25 cellular contexts compared by ENCODE assay signal in the genomic region with DNA sequence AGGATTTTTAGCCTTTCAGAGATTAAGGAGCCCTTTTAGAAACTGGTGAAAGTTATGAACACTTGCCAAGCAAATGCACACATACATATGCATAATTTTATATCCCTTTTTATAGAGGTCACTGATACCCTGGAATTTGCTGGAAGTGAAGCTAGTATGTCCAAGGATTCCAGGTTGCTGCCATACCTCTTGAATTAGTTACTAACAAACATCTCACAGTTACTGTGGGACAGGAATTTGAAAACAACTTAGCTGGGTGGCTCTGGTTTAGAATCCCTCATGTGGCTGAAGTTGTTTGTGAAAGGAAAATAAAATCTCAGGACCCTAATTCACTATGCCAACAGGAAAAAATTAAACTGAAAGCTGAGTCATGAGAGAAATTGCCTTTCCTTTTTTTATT.
DNase-seq lines count a peak whose midpoint lies in the region; ATAC-seq, FAIRE-seq and TF ChIP-seq lines count a peak whose summit lies in the region.
"Had no signal": no experiment of that assay in that cellular context is flagged by ENCODE, and none has a peak within 500 bp of the region (broad histone marks: within the 10 kb centered on the region; RNA-seq: fewer than 3 reads in every experiment).

No MANE protein-coding gene starts in this region.

- peak; percentile 11 for FAIRE-seq in K562 (lab: Jason Lieb, UNC)
- FAIRE-seq: HepG2 had no signal

- H3K4me3 ChIP-seq in HFF-Myc (replicated peaks; ENCODE audit: low read depth, low read length) (no peak overlapping the region), K562 (no peak overlapping the region), fibroblast of villous mesenchyme (ENCODE audit: low read depth, low read length) (no peak overlapping the region), smooth muscle cell (no peak overlapping the region)
- H3K4me3 ChIP-seq: ovary, right atrium auricular region, spleen, transverse colon had no signal

- TF ChIP-seq CTCF in HFF-Myc (IDR thresholded peaks at IDR 0.05; ENCODE audit: low read depth, low read length, missing control alignments), result no peak
- no peak for TF ChIP-seq CTCF in K562 (IDR thresholded peaks at IDR 0.05 in 2 of 3, conservative IDR thresholded peaks at IDR 0.05 in 1 of 3; ENCODE audit: insufficient read depth in 2 of 3, low read depth in 1 of 3, low read length in 3 of 3)
- no peak for TF ChIP-seq CTCF in fibroblast of villous mesenchyme (IDR thresholded peaks at IDR 0.05; ENCODE audit: insufficient read depth, low read depth, low read length)
- no peak for TF ChIP-seq CTCF in smooth muscle cell (IDR thresholded peaks at IDR 0.05; ENCODE audit: borderline replicate concordance, insufficient read depth, poor library complexity, severe bottlenecking)

- POLR2A ChIA-PET in K562 (lab: Yijun Ruan, JAX), result interaction anchor here (0.8 to 1.4 kb wide), 4 partner anchors 9 to 69 kb away, joined by 3 to 7 read pairs (median 4); no protein-coding TSS in a partner anchor

- no peaks in the 10 kb centered on the region for H3F3A ChIP-seq in smooth muscle cell (ENCODE audit: low read depth)

- TF ChIP-seq RAD21 in K562 (CRISPR knock-in tag; conservative IDR thresholded peaks at IDR 0.05 in 1 of 2, IDR thresholded peaks at IDR 0.05 in 1 of 2), result no peak

- BruUV-seq in K562 (replicated peaks; lab: Mats Ljungman, UMichigan), result no TSS peak

- intact Hi-C loops in K562 (cut with micrococcal nuclease), result no loop called here

- no peaks in the 10 kb centered on the region for H3K9me3 ChIP-seq in K562 (replicated peaks; ENCODE audit: control insufficient read depth, insufficient read depth, low read depth, low read length)
- H3K9me3 ChIP-seq in smooth muscle cell (replicated peaks; ENCODE audit: low read depth), result no peaks in the 10 kb centered on the region
- H3K9me3 ChIP-seq: Caco-2, ovary, right atrium auricular region, spleen, transverse colon had no signal

- in situ Hi-C loops in K562 (cut with MboI), result no loop called here

- H4K20me1 ChIP-seq in K562 (replicated peaks; ENCODE audit: control insufficient read depth, insufficient read depth, low read length), result no peaks in the 10 kb centered on the region
- H4K20me1 ChIP-seq in smooth muscle cell (ENCODE audit: low read depth), result no peaks in the 10 kb centered on the region

- TF ChIP-seq EP300 in K562 (IDR thresholded peaks at IDR 0.05; ENCODE audit: low read length), result no peak

- ATAC-seq in K562, result no peak; the same call in 2 of the 3 replicates
- ATAC-seq: HepG2; naive thymus-derived CD4-positive, alpha-beta T cell had no signal

- H3K9me1 ChIP-seq in K562 (ENCODE audit: control insufficient read depth, insufficient read depth, low read length), result no peaks in the 10 kb centered on the region

- no peak for TF ChIP-seq POLR2A in K562 (conservative IDR thresholded peaks at IDR 0.05)

- H3K79me2 ChIP-seq in K562 (ENCODE audit: control insufficient read depth, insufficient read depth, low read length) (no peaks in the 10 kb centered on the region), smooth muscle cell (ENCODE audit: low read depth) (no peaks in the 10 kb centered on the region)

- H3K4me2 ChIP-seq in K562 (ENCODE audit: insufficient read depth, low read length) (no peak overlapping the region), smooth muscle cell (no peak overlapping the region)

- DNase-seq in HFF-Myc (ENCODE audit: extremely low read depth, low read depth) (peak; percentile 32), K562 (ENCODE audit: extremely low read depth in 1 of 4, low spot score in 3 of 4) (no peak), fibroblast of villous mesenchyme (ENCODE audit: low read depth) (peak; percentile 49), smooth muscle cell (lab: John Stamatoyannopoulos, UW; ENCODE audit: unreplicated experiment) (no peak), EL (no peak), NCI-H187 treated with DMSO at 0.1 percent for 48 hours (lab: John Stamatoyannopoulos, UW) (no peak)
- DNase-seq in activated effector memory CD4-positive, alpha-beta T cell treated with anti-CD3 and anti-CD28 coated beads, Interleukin-2, amount 50 U/mL, for 16 hours, result no peak
- DNase-seq: activated B cell treated with CpG ODN at 0.5 μM for 24 hours; anterior cingulate cortex; Caco-2; cortex of kidney; DMS79 treated with DMSO at 0.1 percent for 48 hours; Kasumi-1; midbrain; naive thymus-derived CD4-positive, alpha-beta T cell; NCI-H1694 treated with DMSO at 0.1 percent for 48 hours; NCI-H524; NK-92 treated with Interleukin-12 subunit alpha and Interleukin-12 subunit beta, amount 100 ng/mL, for 24 hours; ovary; SHP77 treated with DMSO at 0.1 percent for 48 hours; spleen; transverse colon had no signal

- H3K27me3 ChIP-seq in K562 (ENCODE audit: control insufficient read depth in 2 of 2, insufficient read depth in 2 of 2, low read length in 2 of 2), result no peaks in the 10 kb centered on the region
- H3K27me3 ChIP-seq in smooth muscle cell (ENCODE audit: low read depth), result no peaks in the 10 kb centered on the region
- H3K27me3 ChIP-seq: ovary, right atrium auricular region, spleen, transverse colon had no signal

- H3K9ac ChIP-seq in K562 (ENCODE audit: insufficient read depth in 1 of 2, low read depth in 2 of 2, low read length in 2 of 2) (no peak overlapping the region), smooth muscle cell (ENCODE audit: low read depth) (no peak overlapping the region)

- no peak overlapping the region for H2AFZ ChIP-seq in K562 (ENCODE audit: low read depth, low read length)
- no peak overlapping the region for H2AFZ ChIP-seq in smooth muscle cell (ENCODE audit: low read depth)

- CTCF ChIA-PET in K562 (lab: Yijun Ruan, JAX; ENCODE audit: low intra/inter-chr PET ratio), result no interaction called here

- H3K36me3 ChIP-seq in K562 (ENCODE audit: control insufficient read depth, insufficient read depth, low read length), result no peaks in the 10 kb centered on the region
- no peaks in the 10 kb centered on the region for H3K36me3 ChIP-seq in smooth muscle cell (ENCODE audit: low read depth)
- H3K36me3 ChIP-seq: ovary, right atrium auricular region, spleen, transverse colon had no signal

- H3K27ac ChIP-seq in K562 (ENCODE audit: extremely low read depth, low read depth, low read length), result peak overlapping the region; percentile 15; the same call in 1 of the 3 replicates
- H3K27ac ChIP-seq in smooth muscle cell (ENCODE audit: low read depth), result peak overlapping the region; percentile 58
- H3K27ac ChIP-seq: C4-2B, ovary, right atrium auricular region, spleen, transverse colon had no signal

- H3K4me1 ChIP-seq in K562 (replicated peaks in 1 of 2; ENCODE audit: control insufficient read depth in 2 of 2, insufficient read depth in 2 of 2, low read length in 2 of 2) (peaks cover 0 to 18% of the 10 kb centered on the region in 2 experiments; a peak in 4 of 5 replicates), smooth muscle cell (ENCODE audit: low read depth) (peaks cover 14% of the 10 kb centered on the region)
- H3K4me1 ChIP-seq: Caco-2, right atrium auricular region, spleen, transverse colon had no signal

TF ChIP-seq in K562, 482 proteins besides CTCF, POLR2A, EP300 and RAD21:
- TF ChIP-seq CBX3 (IDR thresholded peaks at IDR 0.05; ENCODE audit: borderline replicate concordance in 1 of 2, low read length in 2 of 2) (no peak), MAFK (IDR thresholded peaks at IDR 0.05; ENCODE audit: low read length) (no peak), MCM3 (IDR thresholded peaks at IDR 0.05) (no peak), FOS (IDR thresholded peaks at IDR 0.05; ENCODE audit: extremely low read depth, insufficient read length) (no peak), NR1H2 (CRISPR knock-in tag; IDR thresholded peaks at IDR 0.05) (no peak), HNRNPH1 (optimal IDR thresholded peaks at IDR 0.05; ENCODE audit: low read depth, low read length) (no peak), E2F4 (CRISPR knock-in tag; IDR thresholded peaks at IDR 0.05; ENCODE audit: low read depth) (no peak), THRAP3 (IDR thresholded peaks at IDR 0.05; ENCODE audit: borderline replicate concordance) (no peak), ILK (tag; IDR thresholded peaks at IDR 0.05; ENCODE audit: borderline replicate concordance, low read depth) (no peak), CCNT2 (IDR thresholded peaks at IDR 0.05; ENCODE audit: borderline replicate concordance, extremely low read depth, insufficient read length, low read depth, low read length) (no peak), XRCC4 (IDR thresholded peaks at IDR 0.05; ENCODE audit: extremely low read depth, insufficient read depth, insufficient read length) (no peak), TRIM28 (IDR thresholded peaks at IDR 0.05) (no peak), IFI16 (CRISPR knock-in tag; IDR thresholded peaks at IDR 0.05) (no peak)

Comparison
In these comparisons a context has a peak if more than half of its experiments do, and no peak if none do; other contexts are left out.
1. DNase-seq: peak in HFF-Myc (single experiment) and fibroblast of villous mesenchyme (single experiment); none in K562 (0 of 4), smooth muscle cell (single experiment), activated effector memory CD4-positive, alpha-beta T cell treated with anti-CD3 and anti-CD28 coated beads, Interleukin-2, amount 50 U/mL, for 16 hours (single experiment), EL (single experiment) and NCI-H187 treated with DMSO at 0.1 percent for 48 hours (single experiment).